Comparison of ENCODE assay signal across 1 cellular context in the genomic region with DNA sequence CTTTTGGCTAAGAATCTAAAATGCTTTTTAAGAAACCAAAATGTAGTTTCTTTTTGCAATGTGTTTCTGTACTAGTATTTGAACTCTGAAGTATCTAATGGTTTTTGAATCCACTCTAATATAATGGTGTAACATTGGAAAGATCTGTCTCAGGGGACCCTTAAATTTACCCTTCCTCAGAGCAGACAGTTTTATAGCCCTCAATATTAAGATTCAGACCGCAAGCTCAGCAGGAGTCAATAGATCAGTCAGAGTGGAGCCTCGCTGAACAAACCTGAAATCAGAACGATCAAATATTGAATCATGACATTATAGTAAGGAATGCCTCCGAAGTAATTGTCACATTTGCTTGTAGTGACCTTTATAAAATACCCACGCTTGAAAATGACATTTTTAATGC.
TF ChIP-seq lines count a peak whose summit lies in the region.

No MANE protein-coding gene starts in this region.

TF ChIP-seq in HEK293, 187 proteins besides CTCF, POLR2A, EP300 and RAD21 (continued from another document and continues in another):
- TF ChIP-seq, protein P1, sequence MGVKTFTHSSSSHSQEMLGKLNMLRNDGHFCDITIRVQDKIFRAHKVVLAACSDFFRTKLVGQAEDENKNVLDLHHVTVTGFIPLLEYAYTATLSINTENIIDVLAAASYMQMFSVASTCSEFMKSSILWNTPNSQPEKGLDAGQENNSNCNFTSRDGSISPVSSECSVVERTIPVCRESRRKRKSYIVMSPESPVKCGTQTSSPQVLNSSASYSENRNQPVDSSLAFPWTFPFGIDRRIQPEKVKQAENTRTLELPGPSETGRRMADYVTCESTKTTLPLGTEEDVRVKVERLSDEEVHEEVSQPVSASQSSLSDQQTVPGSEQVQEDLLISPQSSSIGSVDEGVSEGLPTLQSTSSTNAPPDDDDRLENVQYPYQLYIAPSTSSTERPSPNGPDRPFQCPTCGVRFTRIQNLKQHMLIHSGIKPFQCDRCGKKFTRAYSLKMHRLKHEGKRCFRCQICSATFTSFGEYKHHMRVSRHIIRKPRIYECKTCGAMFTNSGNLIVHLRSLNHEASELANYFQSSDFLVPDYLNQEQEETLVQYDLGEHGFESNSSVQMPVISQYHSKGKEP (tag by site-specific recombination; IDR thresholded peaks at IDR 0.05): peak; percentile 19; the same call in 1 of the 2 replicates
- no peak for TF ChIP-seq ZNF529 (tag by site-specific recombination; IDR thresholded peaks at IDR 0.05; ENCODE audit: insufficient replicate concordance)
- no peak for TF ChIP-seq AEBP2 (tag by site-specific recombination; IDR thresholded peaks at IDR 0.05; ENCODE audit: borderline replicate concordance)
- no peak for TF ChIP-seq ZNF837 (tag by site-specific recombination; IDR thresholded peaks at IDR 0.05)
- TF ChIP-seq ZNF302 (tag by site-specific recombination; IDR thresholded peaks at IDR 0.05; ENCODE audit: low read depth): no peak
- peak; percentile 68; the same call in 1 of the 2 replicates for TF ChIP-seq ZNF488 (tag by site-specific recombination; IDR thresholded peaks at IDR 0.05)
- TF ChIP-seq GLI2 (tag by site-specific recombination; IDR thresholded peaks at IDR 0.05; ENCODE audit: borderline replicate concordance, low read depth): peak; percentile 69
- TF ChIP-seq, protein P2, sequence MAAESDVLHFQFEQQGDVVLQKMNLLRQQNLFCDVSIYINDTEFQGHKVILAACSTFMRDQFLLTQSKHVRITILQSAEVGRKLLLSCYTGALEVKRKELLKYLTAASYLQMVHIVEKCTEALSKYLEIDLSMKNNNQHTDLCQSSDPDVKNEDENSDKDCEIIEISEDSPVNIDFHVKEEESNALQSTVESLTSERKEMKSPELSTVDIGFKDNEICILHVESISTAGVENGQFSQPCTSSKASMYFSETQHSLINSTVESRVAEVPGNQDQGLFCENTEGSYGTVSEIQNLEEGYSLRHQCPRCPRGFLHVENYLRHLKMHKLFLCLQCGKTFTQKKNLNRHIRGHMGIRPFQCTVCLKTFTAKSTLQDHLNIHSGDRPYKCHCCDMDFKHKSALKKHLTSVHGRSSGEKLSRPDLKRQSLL (tag by site-specific recombination; IDR thresholded peaks at IDR 0.05): no peak
- TF ChIP-seq GLIS1 (tag by site-specific recombination; IDR thresholded peaks at IDR 0.05): peak; percentile 51
- TF ChIP-seq MYNN (tag by site-specific recombination; IDR thresholded peaks at IDR 0.05; ENCODE audit: borderline replicate concordance): no peak
- no peak for TF ChIP-seq ZNF202 (tag by site-specific recombination; IDR thresholded peaks at IDR 0.05; ENCODE audit: borderline replicate concordance)
- TF ChIP-seq ZNF24 (tag by site-specific recombination; IDR thresholded peaks at IDR 0.05): peak; percentile 51; the same call in 1 of the 2 replicates
- TF ChIP-seq ZNF121 (tag by site-specific recombination; IDR thresholded peaks at IDR 0.05): no peak
- TF ChIP-seq ZNF157 (tag by site-specific recombination; IDR thresholded peaks at IDR 0.05): no peak
- peak; percentile 43; the same call in 1 of the 2 replicates for TF ChIP-seq ZNF692 (tag by site-specific recombination; IDR thresholded peaks at IDR 0.05)
- TF ChIP-seq, protein P3, sequence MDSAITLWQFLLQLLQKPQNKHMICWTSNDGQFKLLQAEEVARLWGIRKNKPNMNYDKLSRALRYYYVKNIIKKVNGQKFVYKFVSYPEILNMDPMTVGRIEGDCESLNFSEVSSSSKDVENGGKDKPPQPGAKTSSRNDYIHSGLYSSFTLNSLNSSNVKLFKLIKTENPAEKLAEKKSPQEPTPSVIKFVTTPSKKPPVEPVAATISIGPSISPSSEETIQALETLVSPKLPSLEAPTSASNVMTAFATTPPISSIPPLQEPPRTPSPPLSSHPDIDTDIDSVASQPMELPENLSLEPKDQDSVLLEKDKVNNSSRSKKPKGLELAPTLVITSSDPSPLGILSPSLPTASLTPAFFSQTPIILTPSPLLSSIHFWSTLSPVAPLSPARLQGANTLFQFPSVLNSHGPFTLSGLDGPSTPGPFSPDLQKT (IDR thresholded peaks at IDR 0.05; ENCODE audit: borderline replicate concordance, low read depth, low read length): no peak
- TF ChIP-seq ZNF211 (tag by site-specific recombination; IDR thresholded peaks at IDR 0.05; ENCODE audit: low read depth): no peak
- TF ChIP-seq ZIC2 (tag by site-specific recombination; IDR thresholded peaks at IDR 0.05): no peak; the same call in 1 of the 2 replicates
- no peak for TF ChIP-seq ZNF155 (tag by site-specific recombination; IDR thresholded peaks at IDR 0.05)
- peak; percentile 56; the same call in 1 of the 2 replicates for TF ChIP-seq BCL11A (tag by site-specific recombination; IDR thresholded peaks at IDR 0.05; ENCODE audit: low read depth)
- peak; percentile 81 for TF ChIP-seq SP7 (tag by site-specific recombination; IDR thresholded peaks at IDR 0.05)
- TF ChIP-seq ZNF785 (tag by site-specific recombination; IDR thresholded peaks at IDR 0.05): no peak
- TF ChIP-seq ZNF777 (tag by site-specific recombination; IDR thresholded peaks at IDR 0.05; ENCODE audit: borderline replicate concordance): no peak
- TF ChIP-seq ZNF366 (tag by site-specific recombination; conservative IDR thresholded peaks at IDR 0.05): peak; percentile 85
- 0 out of 2 replicates have a peak, but pooled peaks have one; percentile 44 for TF ChIP-seq ZNF362 (tag by site-specific recombination; IDR thresholded peaks at IDR 0.05)
- peak; percentile 85 for TF ChIP-seq PRDM6 (tag by site-specific recombination; IDR thresholded peaks at IDR 0.05)
- no peak for TF ChIP-seq ZNF830 (tag by site-specific recombination; IDR thresholded peaks at IDR 0.05; ENCODE audit: low read depth)
- peak; percentile 87 for TF ChIP-seq IKZF3 (tag by site-specific recombination; IDR thresholded peaks at IDR 0.05)
- peak; percentile 66; the same call in 1 of the 2 replicates for TF ChIP-seq ZSCAN30 (tag by site-specific recombination; IDR thresholded peaks at IDR 0.05)
- no peak for TF ChIP-seq ZFP69B (tag by site-specific recombination; IDR thresholded peaks at IDR 0.05)
- TF ChIP-seq ZBTB48 (tag by site-specific recombination; IDR thresholded peaks at IDR 0.05): no peak
- no peak for TF ChIP-seq KLF9 (tag by site-specific recombination; IDR thresholded peaks at IDR 0.05; ENCODE audit: low read depth)
- peak; percentile 38; the same call in 1 of the 2 replicates for TF ChIP-seq TSHZ1 (tag by site-specific recombination; IDR thresholded peaks at IDR 0.05; ENCODE audit: borderline replicate concordance)
- TF ChIP-seq ZNF513 (tag by site-specific recombination; IDR thresholded peaks at IDR 0.05): peak; percentile 73
- peak; percentile 97 for TF ChIP-seq GFI1B (tag by site-specific recombination; IDR thresholded peaks at IDR 0.05)
